20 cellular contexts compared by ENCODE assay signal in genomic region chr15:29677871-29678431, GRCh38.
DNase-seq lines count a peak whose midpoint lies in the region; ATAC-seq and TF ChIP-seq lines count a peak whose summit lies in the region.
"Had no signal": no experiment of that assay in that cellular context is flagged by ENCODE, and none has a peak within 500 bp of the region (broad histone marks: within the 10 kb centered on the region; RNA-seq: fewer than 3 reads in every experiment).

No MANE protein-coding gene starts in this region.

- H3K9ac ChIP-seq in H9 (ENCODE audit: extremely low read depth, insufficient read length, low read length), result no peak overlapping the region
- H3K9ac ChIP-seq in neuronal stem cell (ENCODE audit: low read depth, low read length, poor library complexity), result peak overlapping the region; percentile 30

- no peaks in the 10 kb centered on the region; the same call in 1 of the 2 replicates for H3K4me1 ChIP-seq in H9 (ENCODE audit: insufficient read depth, low read length)
- H3K4me1 ChIP-seq in neuronal stem cell (ENCODE audit: control insufficient read depth in 2 of 2, insufficient read depth in 1 of 2, low read depth in 1 of 2, low read length in 2 of 2), result peaks cover 0 to 5% of the 10 kb centered on the region in 2 donors
- H3K4me1 ChIP-seq: HAP-1 had no signal

- H2BK120ac ChIP-seq in H9 (ENCODE audit: low read depth, low read length, poor library complexity, severe bottlenecking) (no peak overlapping the region), neuronal stem cell (ENCODE audit: low read depth, low read length) (no peak overlapping the region)

- H3K36me3 ChIP-seq in neuronal stem cell (replicated peaks in 1 of 2; ENCODE audit: control insufficient read depth in 2 of 2, insufficient read depth in 2 of 2, low read length in 2 of 2), result no peaks in the 10 kb centered on the region
- H3K36me3 ChIP-seq: esophagus muscularis mucosa, HAP-1, heart right ventricle, ovary had no signal

- H3K4me1 Mint-ChIP-seq in H9, result peaks cover 22 to 26% of the 10 kb centered on the region in 2 experiments

- no CpG with 5 or more reads among the region's 10 CpGs for WGBS in H9 (ENCODE audit: extremely low coverage, insufficient read length, low lambda C conversion rate)
- no CpG with 5 or more reads among the region's 10 CpGs for WGBS in neuronal stem cell (ENCODE audit: extremely low coverage in 2 of 2, insufficient read length in 2 of 2, insufficient replicate concordance in 1 of 2), 2 donors

- H2BK12ac ChIP-seq in H9 (ENCODE audit: insufficient read length, low read depth, low read length), result no peak overlapping the region
- peak overlapping the region; percentile 88 for H2BK12ac ChIP-seq in neuronal stem cell (ENCODE audit: low read length)

- H2BK15ac ChIP-seq in H9 (ENCODE audit: low read depth, low read length) (no peak overlapping the region), neuronal stem cell (ENCODE audit: low read length) (no peak overlapping the region)

- no peak overlapping the region for H4K5ac ChIP-seq in H9 (ENCODE audit: insufficient read length, low read depth, low read length)

- H3K79me1 ChIP-seq in H9 (ENCODE audit: insufficient read depth, low read depth, low read length, poor library complexity, severe bottlenecking) (no peaks in the 10 kb centered on the region), neuronal stem cell (ENCODE audit: low read depth, low read length) (no peaks in the 10 kb centered on the region)

- H3K27me3 Mint-ChIP-seq in H9 (ENCODE audit: low read depth), result peaks cover 7% of the 10 kb centered on the region

- no peak for TF ChIP-seq CTCF in H9 (conservative IDR thresholded peaks at IDR 0.05)

- no peak overlapping the region for H3K23ac ChIP-seq in H9 (ENCODE audit: insufficient read length, low read depth, low read length)
- H3K23ac ChIP-seq in neuronal stem cell (ENCODE audit: low read depth, low read length, poor library complexity), result no peak overlapping the region

- H3K4me3 Mint-ChIP-seq in H9, result no peak overlapping the region

- no peak overlapping the region for H4K91ac ChIP-seq in H9 (ENCODE audit: insufficient read length, low read depth, low read length)
- no peak overlapping the region for H4K91ac ChIP-seq in neuronal stem cell (ENCODE audit: low read depth, low read length, poor library complexity)

- H3K18ac ChIP-seq in H9 (ENCODE audit: insufficient read length, low read depth, low read length), result no peak overlapping the region
- peak overlapping the region; percentile 72 for H3K18ac ChIP-seq in neuronal stem cell (ENCODE audit: low read length)

- peak overlapping the region in 2 of 3 experiments; percentile 48 to 79; a peak in 2 of 7 replicates for H3K27ac Mint-ChIP-seq in H9
- H3K27ac Mint-ChIP-seq: activated T-helper 2 cell treated with anti-CD3 and anti-CD28 coated beads, Interferon-gamma antibody, Interleukin-2, Interleukin-4, amounts not matched to agents 10 μg/mL and 5 μg/mL and 100 μg/mL, durations not matched to agents 14 hours and 24 hours and 36 hours had no signal

- no peak overlapping the region for H3K56ac ChIP-seq in H9 (ENCODE audit: insufficient read length, low read depth, low read length)

- ATAC-seq in HG03135 (IDR thresholded peaks at IDR 0.05; ENCODE audit: unreplicated experiment) (no peak), GM21576 (IDR thresholded peaks at IDR 0.05; ENCODE audit: unreplicated experiment) (no peak)
- ATAC-seq: heart right ventricle had no signal

- peaks cover 0 to 8% (median 5%) of the 10 kb centered on the region in 3 experiments; a peak in 3 of 7 replicates for H3K36me3 Mint-ChIP-seq in H9 (ENCODE audit: insufficient read depth in 1 of 3, low read depth in 3 of 3)

- H3K4ac ChIP-seq in H9 (ENCODE audit: low read depth, low read length) (no peak overlapping the region), neuronal stem cell (ENCODE audit: low read length) (no peak overlapping the region)

- H3K79me2 ChIP-seq in H9 (ENCODE audit: insufficient read depth, low read length), result no peaks in the 10 kb centered on the region

- H2AK5ac ChIP-seq in H9 (ENCODE audit: insufficient read length, low read length), result no peak overlapping the region
- peak overlapping the region; percentile 24 for H2AK5ac ChIP-seq in neuronal stem cell (ENCODE audit: low read depth, low read length)

- H3K14ac ChIP-seq in H9 (ENCODE audit: insufficient read depth, low read length) (peak overlapping the region; percentile 32; the same call in 1 of the 2 replicates), neuronal stem cell (ENCODE audit: low read length) (peak overlapping the region; percentile 63)

- no peak overlapping the region for H3T11ph ChIP-seq in H9 (ENCODE audit: low read length)

- peaks cover 12% of the 10 kb centered on the region for H3K23me2 ChIP-seq in H9 (ENCODE audit: insufficient read length, low read depth, low read length, poor library complexity, severe bottlenecking)

- no peak overlapping the region for H2BK5ac ChIP-seq in H9 (ENCODE audit: insufficient read length, low read length)
- H2BK5ac ChIP-seq in neuronal stem cell (ENCODE audit: low read length), result no peak overlapping the region

- H2BK20ac ChIP-seq in H9 (ENCODE audit: low read depth, low read length, poor library complexity, severe bottlenecking), result no peak overlapping the region

- H3K9me3 Mint-ChIP-seq in H9, result peaks cover 0 to 2% of the 10 kb centered on the region in 2 experiments; a peak in 2 of 5 replicates
- H3K9me3 Mint-ChIP-seq: activated T-helper 2 cell treated with anti-CD3 and anti-CD28 coated beads, Interferon-gamma antibody, Interleukin-2, Interleukin-4, amounts not matched to agents 10 μg/mL and 5 μg/mL and 100 μg/mL, durations not matched to agents 14 hours and 24 hours and 36 hours had no signal

- no peaks in the 10 kb centered on the region for H4K20me1 ChIP-seq in H9 (ENCODE audit: control insufficient read depth, insufficient read depth, insufficient read length)

- DNase-seq in H9 (peak; percentile 29), NCI-H146 (lab: John Stamatoyannopoulos, UW) (peak; percentile 77), neuronal stem cell (ENCODE audit: low spot score) (no peak), NCI-H2227 treated with DMSO at 0.1 percent for 48 hours (lab: John Stamatoyannopoulos, UW) (no peak)
- DNase-seq: anterior cingulate cortex; cortex of kidney; heart right ventricle; NCI-H1930; NK-92 treated with Interleukin-12 subunit alpha and Interleukin-12 subunit beta, amount 100 ng/mL, for 24 hours; ovary; stimulated activated naive CD4-positive, alpha-beta T cell; T-helper 9 cell had no signal

- H3K9me3 ChIP-seq in H9 (ENCODE audit: control insufficient read depth, low read depth, low read length) (no peaks in the 10 kb centered on the region), neuronal stem cell (replicated peaks in 1 of 2; ENCODE audit: control insufficient read depth in 2 of 2, insufficient read depth in 1 of 2, low read depth in 1 of 2, low read length in 2 of 2) (peaks cover 0 to 4% of the 10 kb centered on the region in 2 donors)
- H3K9me3 ChIP-seq: esophagus muscularis mucosa, HAP-1, heart right ventricle, ovary had no signal

- H2AFZ ChIP-seq in H9 (ENCODE audit: low read length), result no peak overlapping the region
- no peak overlapping the region for H2AFZ ChIP-seq in neuronal stem cell (ENCODE audit: low read length)

- H3K27me3 ChIP-seq in H9 (ENCODE audit: insufficient read depth, low read length), result no peaks in the 10 kb centered on the region
- H3K27me3 ChIP-seq in neuronal stem cell (ENCODE audit: control insufficient read depth in 3 of 3, insufficient read depth in 3 of 3, low read depth in 1 of 3, low read length in 3 of 3), result peaks cover 0 to 27% (median 0%) of the 10 kb centered on the region in 3 experiments
- H3K27me3 ChIP-seq: ovary had no signal

- H3K4me2 ChIP-seq in H9 (ENCODE audit: insufficient read depth, insufficient read length, low read length) (no peak overlapping the region), neuronal stem cell (ENCODE audit: insufficient read depth, low read length, poor library complexity, severe bottlenecking) (no peak overlapping the region)
- H3K4me2 ChIP-seq: smooth muscle cell had no signal

- H3K4me3 ChIP-seq in neuronal stem cell (ENCODE audit: low read length in 2 of 2), result no peak overlapping the region
- H3K4me3 ChIP-seq: esophagus muscularis mucosa, HAP-1, heart right ventricle, ovary, smooth muscle cell had no signal

- no peak overlapping the region for H4K8ac ChIP-seq in H9 (replicated peaks; ENCODE audit: insufficient read length, low read depth, low read length)
- no peak overlapping the region for H4K8ac ChIP-seq in neuronal stem cell (ENCODE audit: low read depth, low read length)

- no peak overlapping the region for H3K27ac ChIP-seq in H9 (ENCODE audit: insufficient read length, low read depth, low read length)
- peak overlapping the region; percentile 13 for H3K27ac ChIP-seq in angular gyrus (ENCODE audit: low read depth, low read length)
- H3K27ac ChIP-seq in neuronal stem cell (replicated peaks; ENCODE audit: low read length), result no peak overlapping the region
- H3K27ac ChIP-seq: C4-2B, esophagus muscularis mucosa, heart right ventricle, ovary had no signal

Comparison
In these comparisons a context has a peak if more than half of its experiments do, and no peak if none do; other contexts are left out.
1. DNase-seq: peak in H9 (single experiment) and NCI-H146 (single experiment); none in neuronal stem cell (single experiment) and NCI-H2227 treated with DMSO at 0.1 percent for 48 hours (single experiment).